Comparison of ENCODE assay signal across 7 cellular contexts in genomic region chr15:74489518-74490338, GRCh38. TPM values are rescaled to one million over a fixed set of nuclear protein-coding genes. Genes with fewer than 3 reads are reported as not detected.
DNase-seq lines count a peak whose midpoint lies in the region; ATAC-seq, FAIRE-seq and TF ChIP-seq lines count a peak whose summit lies in the region.

No MANE protein-coding gene starts in this region.

- H3K4me3 Mint-ChIP-seq in activated T-cell treated with anti-CD3 and anti-CD28 coated beads, Interleukin-2, amount 50 U/mL, for 72 hours, result peak overlapping the region; percentile 58 to 59

- peaks cover 1 to 5% of the 10 kb centered on the region in 2 donors for H3K36me3 Mint-ChIP-seq in activated T-cell treated with anti-CD3 and anti-CD28 coated beads, Interleukin-2, amount 50 U/mL, for 72 hours (ENCODE audit: insufficient read depth in 2 of 2)

- H3K4me3 ChIP-seq in fibroblast of the aortic adventitia (ENCODE audit: low read depth, low read length) (no peak overlapping the region), pancreas (no peak overlapping the region)

- TF ChIP-seq CTCF in GM12801 (IDR thresholded peaks at IDR 0.05; ENCODE audit: extremely low read depth, insufficient read length) (peak; percentile 0), fibroblast of the aortic adventitia (IDR thresholded peaks at IDR 0.05; ENCODE audit: insufficient read depth, low read length) (peak; percentile 72), pancreas (IDR thresholded peaks at IDR 0.05) (peak; percentile 16 to 47 (median 36))

- ATAC-seq in HG03108 (IDR thresholded peaks at IDR 0.05; ENCODE audit: unreplicated experiment) (peak; percentile 66), pancreas (peak in 3 of 4 donors; percentile 58 to 78 (median 70))
- peak; percentile 90 to 92 for ATAC-seq in activated T-cell treated with anti-CD3 and anti-CD28 coated beads, Interleukin-2, amount 50 U/mL, for 72 hours (replicated peaks in 1 of 2)

- H3K36me3 ChIP-seq in pancreas, result no peaks in the 10 kb centered on the region

- H3K27me3 ChIP-seq in pancreas, result no peaks in the 10 kb centered on the region

- no peaks in the 10 kb centered on the region for H3K9me3 ChIP-seq in pancreas

- intact Hi-C loops in pancreas (cut with DNase I), result no loop called here

- no peak overlapping the region for H3K27ac Mint-ChIP-seq in activated T-cell treated with anti-CD3 and anti-CD28 coated beads, Interleukin-2, amount 50 U/mL, for 72 hours

- FAIRE-seq in pancreas (lab: Jason Lieb, UNC) (no peak), urothelium cell line (lab: Jason Lieb, UNC) (no peak)

- no peaks in the 10 kb centered on the region for H3K4me1 ChIP-seq in pancreas

- H3K27ac ChIP-seq in pancreas, result no peak overlapping the region

- DNase-seq in OCI-M1 (lab: John Stamatoyannopoulos, UW), result peak; percentile 77
- DNase-seq in activated T-cell treated with anti-CD3 and anti-CD28 coated beads, Interleukin-2, amount 50 U/mL, for 72 hours, result peak; percentile 81 to 83
- peak; percentile 51 for DNase-seq in fibroblast of the aortic adventitia (ENCODE audit: low read depth)
- DNase-seq in pancreas, result peak in 3 of 6 donors; percentile 25 to 58 (median 42)
- DNase-seq in urothelium cell line (ENCODE audit: low spot score), result peak; percentile 63

- peaks cover 15% of the 10 kb centered on the region for H3K4me1 Mint-ChIP-seq in activated T-cell treated with anti-CD3 and anti-CD28 coated beads, Interleukin-2, amount 50 U/mL, for 72 hours (ENCODE audit: low read depth)

- H3K27me3 Mint-ChIP-seq in activated T-cell treated with anti-CD3 and anti-CD28 coated beads, Interleukin-2, amount 50 U/mL, for 72 hours (ENCODE audit: low read depth), result no peaks in the 10 kb centered on the region

- H3K9me3 Mint-ChIP-seq in activated T-cell treated with anti-CD3 and anti-CD28 coated beads, Interleukin-2, amount 50 U/mL, for 72 hours, result no peaks in the 10 kb centered on the region

- WGBS in pancreas, 2 donors, result 35 to 39% methylated on average over 9 of the region's 9 CpGs

RNA-seq across cellular contexts. Expression of gene UBL7, which starts 28.8 kb away (rescaled TPM):
- total RNA-seq in activated T-cell treated with anti-CD3 and anti-CD28 coated beads, Interleukin-2, amount 50 U/mL, for 72 hours, result 10 to 100 TPM; 47.8 to 55.1 TPM
- total RNA-seq in fibroblast of the aortic adventitia (ENCODE audit: low replicate concordance), result 50.3 and 52.2 TPM in 2 replicates
- 10 to 100 TPM; 16.9 to 30.2 (median 20.4) TPM for total RNA-seq in pancreas
- polyA plus RNA-seq in pancreas, result 10 to 100 TPM; 16.0 to 18.1 TPM

RNA-seq across cellular contexts. Expression of gene ARID3B, which starts 51.3 kb away (rescaled TPM):
- 10 to 100 TPM; 47.6 to 53.8 TPM for total RNA-seq in activated T-cell treated with anti-CD3 and anti-CD28 coated beads, Interleukin-2, amount 50 U/mL, for 72 hours
- total RNA-seq in fibroblast of the aortic adventitia (ENCODE audit: low replicate concordance), result 0.33 and 2.5 TPM in 2 replicates
- 1 to 10 TPM; 2.9 to 4.5 (median 3.5) TPM for total RNA-seq in pancreas
- 1 to 10 TPM; 4.2 to 4.8 TPM for polyA plus RNA-seq in pancreas

RNA-seq across cellular contexts. Expression of gene SEMA7A, which starts 56.0 kb away (rescaled TPM):
- total RNA-seq in activated T-cell treated with anti-CD3 and anti-CD28 coated beads, Interleukin-2, amount 50 U/mL, for 72 hours, result 10 to 100 TPM; 46.7 to 57.1 TPM
- 2.6 and 7.9 TPM in 2 replicates for total RNA-seq in fibroblast of the aortic adventitia (ENCODE audit: low replicate concordance)
- 1 to 10 TPM in 2 of 6 donors, under 1 TPM in 4; 0.37 to 5.6 (median 0.75) TPM for total RNA-seq in pancreas
- 1 to 10 TPM in 1 of 2 donors, under 1 TPM in 1; 0.53 to 1.1 TPM for polyA plus RNA-seq in pancreas

Comparison
In these comparisons a context has a peak if more than half of its experiments do, and no peak if none do; other contexts are left out.
1. CTCF ChIP-seq: peak in every context shown above with its lines; median percentile 72 in fibroblast of the aortic adventitia; 36 in pancreas; 0 in GM12801.
2. RNA of gene ARID3B, which starts 51.3 kb away (total RNA-seq): 47.6 to 53.8 TPM in activated T-cell treated with anti-CD3 and anti-CD28 coated beads, Interleukin-2, amount 50 U/mL, for 72 hours; 2.9 to 4.5 TPM in pancreas and 0.33 to 2.5 TPM in fibroblast of the aortic adventitia; every median in the first group is over 4 times any median in the second.
3. Peak in every context shown above with its lines, with median percentiles within 50 percentile points of each other: ATAC-seq.